ENCODE assay signal across 23 cellular contexts in genomic region chr13:19178901-19179593, GRCh38. TPM values are rescaled to one million over a fixed set of nuclear protein-coding genes. Genes with fewer than 3 reads are reported as not detected.
A peak's percentile ranks its signal among the peaks of the same experiment; 100 is the strongest.
DNase-seq lines count a peak whose midpoint lies in the region; ATAC-seq and TF ChIP-seq lines count a peak whose summit lies in the region.
"Had no signal": no experiment of that assay in that cellular context is flagged by ENCODE, and none has a peak within 500 bp of the region (broad histone marks: within the 10 kb centered on the region; RNA-seq: fewer than 3 reads in every experiment).

No MANE protein-coding gene starts in this region.

- no peaks in the 10 kb centered on the region for H3K36me3 ChIP-seq in suprapubic skin
- H3K36me3 ChIP-seq: BLaER1, SJCRH30 had no signal

- H3K4me1 ChIP-seq in suprapubic skin, result no peaks in the 10 kb centered on the region
- H3K4me1 ChIP-seq: BLaER1, SJCRH30 had no signal

- no peaks in the 10 kb centered on the region for H3K4me1 Mint-ChIP-seq in chondrocyte (ENCODE audit: low read depth)
- no peaks in the 10 kb centered on the region for H3K4me1 Mint-ChIP-seq in activated T-helper 2 cell treated with anti-CD3 and anti-CD28 coated beads, Interferon-gamma antibody, Interleukin-2, Interleukin-4, amounts not matched to agents 10 μg/mL and 5 μg/mL and 100 μg/mL, durations not matched to agents 14 hours and 24 hours and 36 hours (ENCODE audit: low read depth)
- H3K4me1 Mint-ChIP-seq: CD4-positive, alpha-beta memory T cell; GM23338 had no signal

- H3K4me3 Mint-ChIP-seq in chondrocyte (ENCODE audit: unreplicated experiment), result no peak overlapping the region
- no peak overlapping the region for H3K4me3 Mint-ChIP-seq in activated T-helper 2 cell treated with anti-CD3 and anti-CD28 coated beads, Interferon-gamma antibody, Interleukin-2, Interleukin-4, amounts not matched to agents 10 μg/mL and 5 μg/mL and 100 μg/mL, durations not matched to agents 14 hours and 24 hours and 36 hours (ENCODE audit: low read depth)
- H3K4me3 Mint-ChIP-seq: CD4-positive, alpha-beta memory T cell; GM23338 had no signal

- TF ChIP-seq CTCF in chondrocyte (IDR thresholded peaks at IDR 0.05), result no peak
- TF ChIP-seq CTCF in suprapubic skin (IDR thresholded peaks at IDR 0.05), result no peak

- no peaks in the 10 kb centered on the region for H3K27me3 Mint-ChIP-seq in chondrocyte (ENCODE audit: low read depth)
- H3K27me3 Mint-ChIP-seq in activated T-helper 2 cell treated with anti-CD3 and anti-CD28 coated beads, Interferon-gamma antibody, Interleukin-2, Interleukin-4, amounts not matched to agents 10 μg/mL and 5 μg/mL and 100 μg/mL, durations not matched to agents 14 hours and 24 hours and 36 hours (ENCODE audit: low read depth), result no peaks in the 10 kb centered on the region
- H3K27me3 Mint-ChIP-seq: CD4-positive, alpha-beta memory T cell had no signal

- H3K9me3 ChIP-seq in iPS-18c (ENCODE audit: control insufficient read depth, insufficient read depth, low read length) (peaks cover 51% of the 10 kb centered on the region), suprapubic skin (peaks cover 10% of the 10 kb centered on the region)
- H3K9me3 ChIP-seq: SJCRH30 had no signal

- DNase-seq in chondrocyte (ENCODE audit: low spot score) (peak; percentile 24), cardiac septum (ENCODE audit: low spot score) (peak; percentile 54), suprapubic skin (ENCODE audit: low spot score in 2 of 2) (peak; percentile 22 to 28), kidney tubule cell (ENCODE audit: low spot score) (no peak), dedifferentiated amniotic fluid mesenchymal stem cell (ENCODE audit: extremely low spot score) (no peak)
- no peak for DNase-seq in activated T-helper 2 cell treated with anti-CD3 and anti-CD28 coated beads, Interferon-gamma antibody, Interleukin-2, Interleukin-4, amounts not matched to agents 10 μg/mL and 5 μg/mL and 100 μg/mL, durations not matched to agents 14 hours and 24 hours and 36 hours (ENCODE audit: low spot score)
- DNase-seq: CD4-positive, alpha-beta memory T cell; DMS153; HCEC 1CT; KG1; MV-4-11; NCI-H1694 treated with DMSO at 0.1 percent for 48 hours; NCI-H2227 treated with DMSO at 0.1 percent for 48 hours; NCI-H510A treated with DMSO at 0.1 percent for 48 hours; NCI-H774; PC-3; RPMI8226; SJCRH30 had no signal

- no peak for TF ChIP-seq POLR2A in suprapubic skin (IDR thresholded peaks at IDR 0.05)

- TF ChIP-seq EP300 in suprapubic skin (IDR thresholded peaks at IDR 0.05), result no peak

- no peak overlapping the region for H3K27ac ChIP-seq in suprapubic skin
- H3K27ac ChIP-seq: BLaER1, SJCRH30 had no signal

- 79% methylated on average over 15 of the region's 15 CpGs for WGBS in suprapubic skin

- H3K9me3 Mint-ChIP-seq in chondrocyte (ENCODE audit: low read depth), result peaks cover 35% of the 10 kb centered on the region
- peaks cover 5% of the 10 kb centered on the region for H3K9me3 Mint-ChIP-seq in activated T-helper 2 cell treated with anti-CD3 and anti-CD28 coated beads, Interferon-gamma antibody, Interleukin-2, Interleukin-4, amounts not matched to agents 10 μg/mL and 5 μg/mL and 100 μg/mL, durations not matched to agents 14 hours and 24 hours and 36 hours

- H3K4me3 ChIP-seq in iPS-18c (ENCODE audit: insufficient read depth, low read depth, low read length) (peak overlapping the region; percentile 15; the same call in 1 of the 2 replicates), suprapubic skin (no peak overlapping the region)
- H3K4me3 ChIP-seq: BLaER1, GM23338, SJCRH30 had no signal

- intact Hi-C loops in cardiac septum (cut with DNase I), result no loop called here
- intact Hi-C loops in activated T-helper 2 cell treated with anti-CD3 and anti-CD28 coated beads, Interferon-gamma antibody, Interleukin-2, Interleukin-4, amounts not matched to agents 10 μg/mL and 5 μg/mL and 100 μg/mL, durations not matched to agents 14 hours and 24 hours and 36 hours (cut with micrococcal nuclease), result no loop called here

- no peaks in the 10 kb centered on the region for H3K27me3 ChIP-seq in suprapubic skin
- H3K27me3 ChIP-seq: BLaER1, SJCRH30 had no signal

- H3K36me3 Mint-ChIP-seq in chondrocyte (ENCODE audit: low read depth), result no peaks in the 10 kb centered on the region
- H3K36me3 Mint-ChIP-seq in activated T-helper 2 cell treated with anti-CD3 and anti-CD28 coated beads, Interferon-gamma antibody, Interleukin-2, Interleukin-4, amounts not matched to agents 10 μg/mL and 5 μg/mL and 100 μg/mL, durations not matched to agents 14 hours and 24 hours and 36 hours (ENCODE audit: low read depth), result no peaks in the 10 kb centered on the region
- H3K36me3 Mint-ChIP-seq: CD4-positive, alpha-beta memory T cell had no signal

- H3K27ac Mint-ChIP-seq in chondrocyte (ENCODE audit: unreplicated experiment), result no peak overlapping the region
- H3K27ac Mint-ChIP-seq in activated T-helper 2 cell treated with anti-CD3 and anti-CD28 coated beads, Interferon-gamma antibody, Interleukin-2, Interleukin-4, amounts not matched to agents 10 μg/mL and 5 μg/mL and 100 μg/mL, durations not matched to agents 14 hours and 24 hours and 36 hours, result no peak overlapping the region
- H3K27ac Mint-ChIP-seq: CD4-positive, alpha-beta memory T cell; GM23338 had no signal

- no peak for ATAC-seq in HG02852 (IDR thresholded peaks at IDR 0.05; ENCODE audit: unreplicated experiment)
- ATAC-seq: GM23338, PC-3 had no signal

RNA-seq across cellular contexts. Expression of gene TUBA3C, which starts 2.6 kb away (rescaled TPM):
- total RNA-seq in chondrocyte (not detected in 3 replicates), cardiac septum (not detected), suprapubic skin (not detected)
- total RNA-seq in activated T-helper 2 cell treated with anti-CD3 and anti-CD28 coated beads, Interferon-gamma antibody, Interleukin-2, Interleukin-4, amounts not matched to agents 10 μg/mL and 5 μg/mL and 100 μg/mL, durations not matched to agents 14 hours and 24 hours and 36 hours, result not detected in 2 replicates
- total RNA-seq: A673; CD4-positive, alpha-beta memory T cell; GM23338; PC-3; SJCRH30 had no signal

Comparison
In these comparisons a context has a peak if more than half of its experiments do, and no peak if none do; other contexts are left out.
1. DNase-seq: peak in chondrocyte (single experiment), cardiac septum (single experiment) and suprapubic skin (2 of 2); none in kidney tubule cell (single experiment), dedifferentiated amniotic fluid mesenchymal stem cell (single experiment) and activated T-helper 2 cell treated with anti-CD3 and anti-CD28 coated beads, Interferon-gamma antibody, Interleukin-2, Interleukin-4, amounts not matched to agents 10 μg/mL and 5 μg/mL and 100 μg/mL, durations not matched to agents 14 hours and 24 hours and 36 hours (single experiment).